8 cellular contexts compared by ENCODE assay signal in genomic region chr15:49169880-49170597, GRCh38. TPM values are rescaled to one million over a fixed set of nuclear protein-coding genes. Genes with fewer than 3 reads are reported as not detected.
DNase-seq lines count a peak whose midpoint lies in the region; TF ChIP-seq lines count a peak whose summit lies in the region.

Gene GALK2 (plus strand): TSS chr15:49170247. CDS start chr15:49170323, 76 bp downstream.

- H3K4me1 ChIP-seq in stomach = peaks cover 18 to 30% (median 21%) of the 10 kb centered on the region in 4 donors

- peak; percentile 24 for TF ChIP-seq RAD21 in neural cell (conservative IDR thresholded peaks at IDR 0.05)

- H3K36me3 ChIP-seq in neural cell (ENCODE audit: insufficient read depth, low read length) = no peaks in the 10 kb centered on the region
- no peaks in the 10 kb centered on the region for H3K36me3 ChIP-seq in stomach

- TF ChIP-seq CTCF in LNCaP clone FGC (IDR thresholded peaks at IDR 0.05; ENCODE audit: control insufficient read depth, extremely low read depth, insufficient read depth) = no peak
- TF ChIP-seq CTCF in neural cell (IDR thresholded peaks at IDR 0.05; ENCODE audit: poor library complexity, severe bottlenecking) = no peak
- TF ChIP-seq CTCF in stomach (IDR thresholded peaks at IDR 0.05) = no peak

- H2AFZ ChIP-seq in neural cell (ENCODE audit: low read depth, low read length) = peak within 1 kb of the TSS; percentile 53

- no peak for TF ChIP-seq EP300 in neural cell (conservative IDR thresholded peaks at IDR 0.05; ENCODE audit: poor library complexity, severe bottlenecking)
- no peak for TF ChIP-seq EP300 in stomach (IDR thresholded peaks at IDR 0.05)

- intact Hi-C loops in stomach (cut with DNase I; ENCODE audit: low total_unique reads) = no loop called here

- no peaks in the 10 kb centered on the region for H3K9me2 ChIP-seq in neural cell (ENCODE audit: insufficient read depth, low read length)

- H3K4me3 ChIP-seq in LNCaP clone FGC (ENCODE audit: low read depth, low read length) (peak within 1 kb of the TSS; percentile 75), neural cell (ENCODE audit: low read length) (peak within 1 kb of the TSS; percentile 70), stomach (peak within 1 kb of the TSS; percentile 51 to 70 (median 64))

- DNase-seq in EH (ENCODE audit: low read depth) (peak; percentile 87), GOT3 (lab: John Stamatoyannopoulos, UW) (peak; percentile 20), LNCaP clone FGC (ENCODE audit: low read depth) (peak; percentile 89), SHP77 (lab: John Stamatoyannopoulos, UW) (peak; percentile 86 to 93), fibroblast of the conjunctiva (ENCODE audit: low read depth) (peak; percentile 47), stomach (peak; percentile 89)
- DNase-seq in activated effector memory CD4-positive, alpha-beta T cell treated with anti-CD3 and anti-CD28 coated beads, Interleukin-2, amount 50 U/mL, for 16 hours = peak; percentile 93

- H3K27ac ChIP-seq in neural cell (ENCODE audit: low read length) (peak within 1 kb of the TSS; percentile 67), stomach (peak within 1 kb of the TSS; percentile 86 to 97 (median 88))

- peak in 1 of 4 donors; percentile 18 for TF ChIP-seq POLR2A in stomach (IDR thresholded peaks at IDR 0.05)

- H3K4me2 ChIP-seq in neural cell (ENCODE audit: low read length) = peak within 1 kb of the TSS; percentile 42

- H3K27me3 ChIP-seq in neural cell (ENCODE audit: insufficient read depth, low read depth, low read length) = no peaks in the 10 kb centered on the region
- no peaks in the 10 kb centered on the region for H3K27me3 ChIP-seq in stomach

- H3F3A ChIP-seq in neural cell (ENCODE audit: insufficient read depth, low read length, poor library complexity, severe bottlenecking) = no peaks in the 10 kb centered on the region

- H4K20me1 ChIP-seq in neural cell (ENCODE audit: insufficient read depth) = no peaks in the 10 kb centered on the region

- H3K9ac ChIP-seq in neural cell (ENCODE audit: low read length) = peak within 1 kb of the TSS; percentile 66

- H3K9me3 ChIP-seq in neural cell (ENCODE audit: low read length) = no peaks in the 10 kb centered on the region
- no peaks in the 10 kb centered on the region for H3K9me3 ChIP-seq in stomach

- 2 to 4% (median 3%) methylated on average over 30 of the region's 30 CpGs for WGBS in stomach, 5 donors

- H3K79me2 ChIP-seq in neural cell (replicated peaks; ENCODE audit: insufficient read depth, low read length) = peaks cover under 1% of the 10 kb centered on the region

TF ChIP-seq in neural cell, 6 proteins besides CTCF, POLR2A, EP300 and RAD21:
- TF ChIP-seq EZH2 (IDR thresholded peaks at IDR 0.05; ENCODE audit: borderline replicate concordance, insufficient read depth, low read length, poor library complexity, severe bottlenecking) (no peak), REST (IDR thresholded peaks at IDR 0.05; ENCODE audit: borderline replicate concordance) (no peak), SMC3 (conservative IDR thresholded peaks at IDR 0.05; ENCODE audit: poor library complexity) (no peak), TAF1 (IDR thresholded peaks at IDR 0.05; ENCODE audit: low read depth) (no peak), POLR2AphosphoS5 (IDR thresholded peaks at IDR 0.05) (no peak), MXI1 (conservative IDR thresholded peaks at IDR 0.05; ENCODE audit: poor library complexity, severe bottlenecking) (peak; percentile 86)

RNA-seq across cellular contexts. Expression of gene GALK2, which starts in this region (rescaled TPM):
- polyA plus RNA-seq in neural cell (26.3 and 33.3 TPM in 2 replicates), stomach (10 to 100 TPM in 2 of 3 donors, 1 to 10 TPM in 1; 9.6 to 23.4 (median 16.7) TPM)
- polyA minus RNA-seq in neural cell = 63.3 and 67.4 TPM in 2 replicates
- 100 to 1,000 TPM in 1 of 5 donors, 10 to 100 TPM in 4; 14.5 to 149 (median 56.6) TPM for total RNA-seq in stomach

Comparison
In these comparisons a context has a peak if more than half of its experiments do, and no peak if none do; other contexts are left out.
1. Peak in every context shown above with its lines: DNase-seq, H3K4me3 ChIP-seq and H3K27ac ChIP-seq.
2. DNase-seq: peak in every context shown above with its lines; median percentile 93 in activated effector memory CD4-positive, alpha-beta T cell treated with anti-CD3 and anti-CD28 coated beads, Interleukin-2, amount 50 U/mL, for 16 hours; 90 in SHP77; 89 in LNCaP clone FGC; 89 in stomach; 87 in EH; 47 in fibroblast of the conjunctiva; 20 in GOT3.